39 cellular contexts compared by ENCODE assay signal in genomic region chr19:33895366-33895765, GRCh38.
"Had no signal": no experiment of that assay in that cellular context is flagged by ENCODE, and none has a peak within 500 bp of the region (broad histone marks: within the 10 kb centered on the region; RNA-seq: fewer than 3 reads in every experiment).

No MANE protein-coding gene starts in this region.

- DNase-seq: activated effector memory CD4-positive, alpha-beta T cell treated with anti-CD3 and anti-CD28 coated beads, Interleukin-2, amount 50 U/mL, for 16 hours; activated effector memory CD4-positive, alpha-beta T cell treated with Interleukin-2 at 50 U/mL for 16 hours; activated gamma-delta T cell; activated gamma-delta T cell treated with Interleukin-2 at 50 U/mL for 16 hours; activated naive CD4-positive, alpha-beta T cell; activated naive CD4-positive, alpha-beta T cell treated with anti-CD3 and anti-CD28 coated beads for 36 hours; activated naive CD4-positive, alpha-beta T cell treated with anti-CD3 and anti-CD28 coated beads, Interleukin-2, amount 10 ng/mL, durations not matched to agents 7 days and 5 days; activated naive CD4-positive, alpha-beta T cell treated with anti-CD3 and anti-CD28 coated beads, Interleukin-2, amount 50 U/mL, for 16 hours; activated naive CD4-positive, alpha-beta T cell treated with Interleukin-2 at 50 U/mL for 16 hours; activated naive CD8-positive, alpha-beta T cell treated with anti-CD3 and anti-CD28 coated beads for 36 hours; activated naive CD8-positive, alpha-beta T cell treated with anti-CD3 and anti-CD28 coated beads, Interleukin-2, amount 10 ng/mL, durations not matched to agents 7 days and 5 days; activated naive CD8-positive, alpha-beta T cell treated with anti-CD3 and anti-CD28 coated beads, Interleukin-2, amount 50 U/mL, for 24 hours; activated T-cell treated with anti-CD3 and anti-CD28 coated beads, Interleukin-2, amount 50 U/mL, for 24 hours; activated T-cell treated with anti-CD3 and anti-CD28 coated beads, Interleukin-2, amount 50 U/mL, for 4 hours; activated T-cell treated with anti-CD3 and anti-CD28 coated beads, Interleukin-2, amount 50 U/mL, for 48 hours; activated T-cell treated with anti-CD3 and anti-CD28 coated beads, Interleukin-2, amount 50 U/mL, for 72 hours; adrenal gland; amniotic stem cell; amygdala; anterior cingulate cortex; aorta; body of pancreas; brain microvascular endothelial cell; caudate nucleus; central memory CD4-positive, alpha-beta T cell; cerebellar nuclear complex had no signal

- H3K4me3 Mint-ChIP-seq: activated naive CD4-positive, alpha-beta T cell treated with anti-CD3 and anti-CD28 coated beads for 36 hours; activated naive CD4-positive, alpha-beta T cell treated with anti-CD3 and anti-CD28 coated beads, Interleukin-2, amount 10 ng/mL, durations not matched to agents 7 days and 5 days; activated naive CD4-positive, alpha-beta T cell treated with anti-CD3 and anti-CD28 coated beads, Interleukin-2, amount 50 U/mL, for 24 hours; activated naive CD8-positive, alpha-beta T cell; activated naive CD8-positive, alpha-beta T cell treated with anti-CD3 and anti-CD28 coated beads for 36 hours; activated naive CD8-positive, alpha-beta T cell treated with anti-CD3 and anti-CD28 coated beads, Interleukin-2, amount 10 ng/mL, durations not matched to agents 7 days and 5 days; activated naive CD8-positive, alpha-beta T cell treated with anti-CD3 and anti-CD28 coated beads, Interleukin-2, amount 50 U/mL, for 24 hours; activated T-cell treated with anti-CD3 and anti-CD28 coated beads, Interleukin-2, amount 50 U/mL, for 24 hours; activated T-cell treated with anti-CD3 and anti-CD28 coated beads, Interleukin-2, amount 50 U/mL, for 4 hours; activated T-cell treated with anti-CD3 and anti-CD28 coated beads, Interleukin-2, amount 50 U/mL, for 72 hours; activated T-helper 1 cell treated with anti-CD3 and anti-CD28 coated beads, Interleukin-12 subunit alpha, Interleukin-12 subunit beta, Interleukin-2, Interleukin-4 antibody, amounts not matched to agents 30 ng/mL and 10 ng/mL and 1 ng/mL, durations not matched to agents 14 hours and 24 hours and 36 hours; activated T-helper 17 cell treated with anti-CD3 and anti-CD28 coated beads, Interleukin-2, amount 50 U/mL, for 72 hours; brain; central memory CD8-positive, alpha-beta T cell had no signal

- H3K4me3 ChIP-seq: adrenal gland, ascending aorta, body of pancreas, breast epithelium, cardiac muscle cell had no signal

- FAIRE-seq: astrocyte, bronchial epithelial cell had no signal

- H3K27me3 ChIP-seq: adrenal gland, ascending aorta, body of pancreas, brain microvascular endothelial cell, breast epithelium, cardiac muscle cell had no signal

- ATAC-seq: activated naive CD4-positive, alpha-beta T cell treated with anti-CD3 and anti-CD28 coated beads, Interleukin-2, amount 50 U/mL, for 72 hours; activated naive CD8-positive, alpha-beta T cell treated with anti-CD3 and anti-CD28 coated beads, Interleukin-2, amount 50 U/mL, for 24 hours; activated T-cell treated with anti-CD3 and anti-CD28 coated beads, Interleukin-2, amount 50 U/mL, for 4 hours; activated T-cell treated with anti-CD3 and anti-CD28 coated beads, Interleukin-2, amount 50 U/mL, for 72 hours; activated T-helper 17 cell treated with anti-CD3 and anti-CD28 coated beads, Interleukin-2, amount 50 U/mL, for 72 hours; body of pancreas had no signal

- H3K27ac ChIP-seq: adrenal gland, ascending aorta, body of pancreas, brain microvascular endothelial cell, breast epithelium, cardiac muscle cell had no signal

- H3K36me3 ChIP-seq: adrenal gland, ascending aorta, brain microvascular endothelial cell, breast epithelium, cardiac muscle cell had no signal

- H3K4me1 Mint-ChIP-seq: activated naive CD4-positive, alpha-beta T cell treated with anti-CD3 and anti-CD28 coated beads, Interleukin-2, amount 10 ng/mL, durations not matched to agents 7 days and 5 days; activated naive CD4-positive, alpha-beta T cell treated with anti-CD3 and anti-CD28 coated beads, Interleukin-2, amount 50 U/mL, for 24 hours; activated naive CD8-positive, alpha-beta T cell treated with anti-CD3 and anti-CD28 coated beads for 36 hours; activated naive CD8-positive, alpha-beta T cell treated with anti-CD3 and anti-CD28 coated beads, Interleukin-2, amount 10 ng/mL, durations not matched to agents 7 days and 5 days; activated naive CD8-positive, alpha-beta T cell treated with anti-CD3 and anti-CD28 coated beads, Interleukin-2, amount 50 U/mL, for 24 hours; activated T-helper 17 cell treated with anti-CD3 and anti-CD28 coated beads, Interleukin-2, amount 50 U/mL, for 72 hours; brain; central memory CD8-positive, alpha-beta T cell had no signal

- H3K36me3 Mint-ChIP-seq: activated naive CD4-positive, alpha-beta T cell treated with anti-CD3 and anti-CD28 coated beads, Interleukin-2, amount 10 ng/mL, durations not matched to agents 7 days and 5 days; activated naive CD4-positive, alpha-beta T cell treated with anti-CD3 and anti-CD28 coated beads, Interleukin-2, amount 50 U/mL, for 24 hours; activated naive CD8-positive, alpha-beta T cell; activated naive CD8-positive, alpha-beta T cell treated with anti-CD3 and anti-CD28 coated beads, Interleukin-2, amount 10 ng/mL, durations not matched to agents 7 days and 5 days; brain had no signal

- H3K27ac Mint-ChIP-seq: activated naive CD4-positive, alpha-beta T cell treated with anti-CD3 and anti-CD28 coated beads for 36 hours; activated naive CD4-positive, alpha-beta T cell treated with anti-CD3 and anti-CD28 coated beads, Interleukin-2, amount 10 ng/mL, durations not matched to agents 7 days and 5 days; activated naive CD4-positive, alpha-beta T cell treated with anti-CD3 and anti-CD28 coated beads, Interleukin-2, amount 50 U/mL, for 72 hours; activated naive CD8-positive, alpha-beta T cell; activated naive CD8-positive, alpha-beta T cell treated with anti-CD3 and anti-CD28 coated beads for 36 hours; activated naive CD8-positive, alpha-beta T cell treated with anti-CD3 and anti-CD28 coated beads, Interleukin-2, amount 10 ng/mL, durations not matched to agents 7 days and 5 days; activated naive CD8-positive, alpha-beta T cell treated with anti-CD3 and anti-CD28 coated beads, Interleukin-2, amount 50 U/mL, for 24 hours; activated T-cell treated with anti-CD3 and anti-CD28 coated beads, Interleukin-2, amount 50 U/mL, for 24 hours; activated T-cell treated with anti-CD3 and anti-CD28 coated beads, Interleukin-2, amount 50 U/mL, for 72 hours; activated T-helper 1 cell treated with anti-CD3 and anti-CD28 coated beads, Interleukin-12 subunit alpha, Interleukin-12 subunit beta, Interleukin-2, Interleukin-4 antibody, amounts not matched to agents 30 ng/mL and 10 ng/mL and 1 ng/mL, durations not matched to agents 14 hours and 24 hours and 36 hours; activated T-helper 17 cell treated with anti-CD3 and anti-CD28 coated beads, Interleukin-2, amount 50 U/mL, for 72 hours; activated T-helper 2 cell treated with anti-CD3 and anti-CD28 coated beads, Interferon-gamma antibody, Interleukin-2, Interleukin-4, amounts not matched to agents 10 μg/mL and 5 μg/mL and 100 μg/mL, durations not matched to agents 14 hours and 24 hours and 36 hours; brain had no signal

- H3K4me1 ChIP-seq: adrenal gland, ascending aorta, breast epithelium had no signal
